14 cellular contexts compared by ENCODE assay signal in genomic region chr12:131720921-131721320, GRCh38. TPM values are rescaled to one million over a fixed set of nuclear protein-coding genes. Genes with fewer than 3 reads are reported as not detected.
DNase-seq lines count a peak whose midpoint lies in the region; ATAC-seq, FAIRE-seq and TF ChIP-seq lines count a peak whose summit lies in the region.
"Had no signal": no experiment of that assay in that cellular context is flagged by ENCODE, and none has a peak within 500 bp of the region (broad histone marks: within the 10 kb centered on the region; RNA-seq: fewer than 3 reads in every experiment).

No MANE protein-coding gene starts in this region.

- H4K5ac ChIP-seq in IMR-90 (ENCODE audit: low read depth, low read length): no peak overlapping the region

- H3K4me1 Mint-ChIP-seq in brain: peaks cover 18% of the 10 kb centered on the region
- H3K4me1 Mint-ChIP-seq in stimulated activated naive B cell treated with anti-CD40 and anti-IgM and Interleukin-4, amounts not matched to agents 10 μg/mL and 1 μg/mL and 100 μg/mL, for 72 hours: peaks cover 3 to 6% of the 10 kb centered on the region in 2 donors
- H3K4me1 Mint-ChIP-seq: activated B cell treated with CpG ODN at 0.5 μM for 24 hours had no signal

- peak overlapping the region; percentile 19 to 91 (median 75) for H3K27ac Mint-ChIP-seq in brain
- H3K27ac Mint-ChIP-seq in stimulated activated naive B cell treated with anti-CD40 and anti-IgM and Interleukin-4, amounts not matched to agents 10 μg/mL and 1 μg/mL and 100 μg/mL, for 72 hours: no peak overlapping the region
- H3K27ac Mint-ChIP-seq: activated B cell treated with CpG ODN at 0.5 μM for 24 hours had no signal

- H3K27ac ChIP-seq in IMR-90 (ENCODE audit: insufficient read depth, low read length): peak overlapping the region; percentile 24; the same call in 1 of the 2 replicates

- H2AK9ac ChIP-seq in IMR-90 (replicated peaks; ENCODE audit: low read depth, low read length, poor library complexity): no peak overlapping the region

- no peak overlapping the region for H3K4me2 ChIP-seq in IMR-90 (ENCODE audit: low read depth, low read length)

- peaks cover 39% of the 10 kb centered on the region for H3K36me3 ChIP-seq in IMR-90 (ENCODE audit: control insufficient read depth, insufficient read depth, low read length)

- dilution Hi-C loops in IMR-90 (cut with HindIII; ENCODE audit: low sequenced_read_pairs, unreplicated experiment): no loop called here

- H3K9me3 Mint-ChIP-seq in brain: no peaks in the 10 kb centered on the region
- H3K9me3 Mint-ChIP-seq in stimulated activated naive B cell treated with anti-CD40 and anti-IgM and Interleukin-4, amounts not matched to agents 10 μg/mL and 1 μg/mL and 100 μg/mL, for 72 hours: no peaks in the 10 kb centered on the region
- H3K9me3 Mint-ChIP-seq: activated B cell treated with CpG ODN at 0.5 μM for 24 hours had no signal

- no peak overlapping the region for H2AK5ac ChIP-seq in IMR-90 (ENCODE audit: low read depth, low read length)

- TF ChIP-seq POLR2A in GM12891 (IDR thresholded peaks at IDR 0.05; ENCODE audit: low read depth, low read length): no peak
- TF ChIP-seq POLR2A in IMR-90 (IDR thresholded peaks at IDR 0.05; ENCODE audit: low read depth, low read length): no peak

- peaks cover 7% of the 10 kb centered on the region; the same call in 1 of the 2 replicates for H4K20me1 ChIP-seq in IMR-90 (ENCODE audit: insufficient read depth, low read length)

- H3K4ac ChIP-seq in IMR-90 (ENCODE audit: low read depth, low read length): no peak overlapping the region

- H3K14ac ChIP-seq in IMR-90 (replicated peaks; ENCODE audit: low read depth, low read length): no peak overlapping the region

- H3K9me1 ChIP-seq in IMR-90 (ENCODE audit: insufficient read depth, low read length): peaks cover 2% of the 10 kb centered on the region; the same call in 1 of the 2 replicates

- no peaks in the 10 kb centered on the region for H3K27me3 Mint-ChIP-seq in brain
- H3K27me3 Mint-ChIP-seq in stimulated activated naive B cell treated with anti-CD40 and anti-IgM and Interleukin-4, amounts not matched to agents 10 μg/mL and 1 μg/mL and 100 μg/mL, for 72 hours: no peaks in the 10 kb centered on the region
- H3K27me3 Mint-ChIP-seq: activated B cell treated with CpG ODN at 0.5 μM for 24 hours had no signal

- H3K4me3 Mint-ChIP-seq in brain: no peak overlapping the region
- H3K4me3 Mint-ChIP-seq in stimulated activated naive B cell treated with anti-CD40 and anti-IgM and Interleukin-4, amounts not matched to agents 10 μg/mL and 1 μg/mL and 100 μg/mL, for 72 hours: no peak overlapping the region
- H3K4me3 Mint-ChIP-seq: activated B cell treated with CpG ODN at 0.5 μM for 24 hours had no signal

- intact Hi-C loops in IMR-90 (cut with micrococcal nuclease): no loop called here

- no peak overlapping the region for H3K56ac ChIP-seq in IMR-90 (ENCODE audit: extremely low read depth, insufficient read depth, low read length)

- H3K4me1 ChIP-seq in IMR-90 (ENCODE audit: control insufficient read depth, insufficient read depth, low read length): no peaks in the 10 kb centered on the region
- H3K4me1 ChIP-seq: HAP-1 had no signal

- H2BK5ac ChIP-seq in IMR-90 (ENCODE audit: low read depth, low read length, poor library complexity, severe bottlenecking): peak overlapping the region; percentile 55

- H3K23ac ChIP-seq in IMR-90 (ENCODE audit: low read depth, low read length): no peak overlapping the region

- CTCF ChIA-PET in IMR-90 (lab: Yijun Ruan, JAX): no interaction called here

- H3K4me3 ChIP-seq in IMR-90 (ENCODE audit: insufficient read depth, low read depth, low read length): no peak overlapping the region
- H3K4me3 ChIP-seq: HAP-1 had no signal

- H3K27me3 ChIP-seq in IMR-90 (ENCODE audit: control insufficient read depth, insufficient read depth, low read length): no peaks in the 10 kb centered on the region

- TF ChIP-seq RAD21 in IMR-90 (IDR thresholded peaks at IDR 0.05; ENCODE audit: low read length): no peak

- H3K9me3 ChIP-seq in IMR-90 (ENCODE audit: control insufficient read depth, insufficient read depth, low read length): no peaks in the 10 kb centered on the region
- H3K9me3 ChIP-seq: HAP-1 had no signal

- 86% methylated on average over 6 of the region's 7 CpGs; no CpG with 5 or more reads in 1 of the 2 experiments for WGBS in IMR-90 (ENCODE audit: extremely low coverage in 2 of 2, insufficient read length in 1 of 2), 2 experiments

- no peak overlapping the region for H3K9ac ChIP-seq in IMR-90 (ENCODE audit: low read depth, low read length)

- peaks cover 16 to 30% of the 10 kb centered on the region in 2 experiments for H3K79me1 ChIP-seq in IMR-90 (ENCODE audit: low read depth in 1 of 2, low read length in 2 of 2)

- no peak overlapping the region for H2BK120ac ChIP-seq in IMR-90 (ENCODE audit: low read depth, low read length)

- BruUV-seq in IMR-90 (replicated peaks; lab: Mats Ljungman, UMichigan): no TSS peak

- H3K18ac ChIP-seq in IMR-90 (ENCODE audit: low read depth, low read length): no peak overlapping the region

- FAIRE-seq in GM12891 (lab: Jason Lieb, UNC): peak; percentile 35

- ATAC-seq in IMR-90 (ENCODE audit: low read depth) (no peak), left lobe of liver (no peak)
- ATAC-seq in stimulated activated naive B cell treated with anti-CD40 and anti-IgM and Interleukin-4, amounts not matched to agents 10 μg/mL and 1 μg/mL and 100 μg/mL, for 72 hours (replicated peaks): no peak

- H4K8ac ChIP-seq in IMR-90 (ENCODE audit: low read depth in 2 of 2, low read length in 2 of 2): peak overlapping the region in 1 of 2 experiments; percentile 4; a peak in 1 of 4 replicates

- H2BK20ac ChIP-seq in IMR-90 (ENCODE audit: low read depth, low read length): no peak overlapping the region

- DNase-seq in GM12891 (ENCODE audit: insufficient read length, low spot score) (no peak), IMR-90 (no peak), left lobe of liver (ENCODE audit: low spot score) (peak; percentile 31), SIG-M5 treated with dmso at 0.1 percent for 504 hours (lab: John Stamatoyannopoulos, UW; ENCODE audit: unreplicated experiment) (no peak), hypothalamus (lab: John Stamatoyannopoulos, UW) (no peak)
- no peak for DNase-seq in stimulated activated naive B cell treated with anti-CD40 and anti-IgM and Interleukin-4, amounts not matched to agents 10 μg/mL and 1 μg/mL and 100 μg/mL, for 72 hours
- DNase-seq in stimulated activated CD4-positive, alpha-beta T cell treated with anti-CD3 and anti-CD28 coated beads, Interleukin-4, amount 100 ng/mL, for 1 hour: no peak
- DNase-seq: activated B cell treated with CpG ODN at 0.5 μM for 24 hours, aorta, NCI-H146, NCI-H510A, OCI-M1 had no signal

- POLR2A ChIA-PET in IMR-90 (lab: Charles Lee; ENCODE audit: unreplicated experiment): no interaction called here

- peaks cover 81% of the 10 kb centered on the region for H3K36me3 Mint-ChIP-seq in brain
- peaks cover 31 to 50% of the 10 kb centered on the region in 2 donors for H3K36me3 Mint-ChIP-seq in stimulated activated naive B cell treated with anti-CD40 and anti-IgM and Interleukin-4, amounts not matched to agents 10 μg/mL and 1 μg/mL and 100 μg/mL, for 72 hours

- TF ChIP-seq CTCF in IMR-90 (conservative IDR thresholded peaks at IDR 0.05; ENCODE audit: low read depth, low read length) (no peak), brain (conservative IDR thresholded peaks at IDR 0.05) (no peak)

- in situ Hi-C loops in IMR-90 (cut with MboI; ENCODE audit: low sequenced_read_pairs): loop anchor here (25.0 kb wide), 1 partner anchor 909 kb away; no protein-coding TSS in a partner anchor

- H2BK15ac ChIP-seq in IMR-90 (ENCODE audit: low read depth, low read length): no peak overlapping the region

- H4K91ac ChIP-seq in IMR-90 (ENCODE audit: insufficient read depth, low read depth, low read length): no peak overlapping the region

- H2AFZ ChIP-seq in IMR-90 (replicated peaks; ENCODE audit: low read length, poor library complexity): no peak overlapping the region

TF ChIP-seq in GM12891, 5 proteins besides CTCF, POLR2A, EP300 and RAD21:
- no peak for TF ChIP-seq TAF1 (IDR thresholded peaks at IDR 0.05; ENCODE audit: low read depth, low read length)
- no peak for TF ChIP-seq POU2F2 (IDR thresholded peaks at IDR 0.05; ENCODE audit: low read depth, low read length)
- TF ChIP-seq SPI1 (IDR thresholded peaks at IDR 0.05; ENCODE audit: low read depth, low read length): no peak
- TF ChIP-seq PAX5 (IDR thresholded peaks at IDR 0.05; ENCODE audit: insufficient read depth, low read length, severe bottlenecking): no peak
- TF ChIP-seq POLR2AphosphoS5 (IDR thresholded peaks at IDR 0.05; ENCODE audit: low read depth, low read length): no peak

TF ChIP-seq in IMR-90, 13 proteins besides CTCF, POLR2A, EP300 and RAD21 (continues in another document):
- TF ChIP-seq NFE2L2 (IDR thresholded peaks at IDR 0.05; ENCODE audit: low read depth, low read length): no peak
- TF ChIP-seq USF2 (IDR thresholded peaks at IDR 0.05; ENCODE audit: low read depth, low read length): no peak
- no peak for TF ChIP-seq MAFK (IDR thresholded peaks at IDR 0.05; ENCODE audit: low read depth, low read length)
- TF ChIP-seq RCOR1 (IDR thresholded peaks at IDR 0.05; ENCODE audit: insufficient replicate concordance, low read length): no peak
- no peak for TF ChIP-seq MAZ (IDR thresholded peaks at IDR 0.05; ENCODE audit: borderline replicate concordance, low read depth, low read length)
- no peak for TF ChIP-seq MXI1 (IDR thresholded peaks at IDR 0.05; ENCODE audit: borderline replicate concordance, low read depth, low read length)

RNA-seq across cellular contexts. Expression of gene SFSWAP, which starts 10.0 kb away (rescaled TPM):
- 21.1 TPM for polyA plus RNA-seq in GM12891 (2012; ENCODE audit: low read depth, missing spikeins)
- total RNA-seq in IMR-90 (2012; rRNA removed) (19.7 and 20.6 TPM in 2 replicates), left lobe of liver (15.7 TPM)
- polyA plus RNA-seq in IMR-90 (2012; rRNA removed) (22.4 and 30.5 TPM in 2 replicates), brain (ENCODE audit: insufficient read depth, low read depth, low replicate concordance) (24.9 TPM)
- polyA plus RNA-seq in IMR-90 (2012; cell fraction: cytosol; rRNA removed): 10.1 and 18.5 TPM in 2 replicates
- polyA plus RNA-seq in IMR-90 (2012; cell fraction: nucleus; rRNA removed; ENCODE audit: low replicate concordance): 140 and 253 TPM in 2 replicates
